In genomic region chr17:66468241-66469087, GRCh38 we compare ENCODE assay signal across 1 cellular context.
A peak's percentile ranks its signal among the peaks of the same experiment; 100 is the strongest.
TF ChIP-seq lines count a peak whose summit lies in the region.

No MANE protein-coding gene starts in this region.

TF ChIP-seq in K562, 482 proteins besides CTCF, POLR2A, EP300 and RAD21 (continued from another document and continues in another):
- TF ChIP-seq, protein P1, sequence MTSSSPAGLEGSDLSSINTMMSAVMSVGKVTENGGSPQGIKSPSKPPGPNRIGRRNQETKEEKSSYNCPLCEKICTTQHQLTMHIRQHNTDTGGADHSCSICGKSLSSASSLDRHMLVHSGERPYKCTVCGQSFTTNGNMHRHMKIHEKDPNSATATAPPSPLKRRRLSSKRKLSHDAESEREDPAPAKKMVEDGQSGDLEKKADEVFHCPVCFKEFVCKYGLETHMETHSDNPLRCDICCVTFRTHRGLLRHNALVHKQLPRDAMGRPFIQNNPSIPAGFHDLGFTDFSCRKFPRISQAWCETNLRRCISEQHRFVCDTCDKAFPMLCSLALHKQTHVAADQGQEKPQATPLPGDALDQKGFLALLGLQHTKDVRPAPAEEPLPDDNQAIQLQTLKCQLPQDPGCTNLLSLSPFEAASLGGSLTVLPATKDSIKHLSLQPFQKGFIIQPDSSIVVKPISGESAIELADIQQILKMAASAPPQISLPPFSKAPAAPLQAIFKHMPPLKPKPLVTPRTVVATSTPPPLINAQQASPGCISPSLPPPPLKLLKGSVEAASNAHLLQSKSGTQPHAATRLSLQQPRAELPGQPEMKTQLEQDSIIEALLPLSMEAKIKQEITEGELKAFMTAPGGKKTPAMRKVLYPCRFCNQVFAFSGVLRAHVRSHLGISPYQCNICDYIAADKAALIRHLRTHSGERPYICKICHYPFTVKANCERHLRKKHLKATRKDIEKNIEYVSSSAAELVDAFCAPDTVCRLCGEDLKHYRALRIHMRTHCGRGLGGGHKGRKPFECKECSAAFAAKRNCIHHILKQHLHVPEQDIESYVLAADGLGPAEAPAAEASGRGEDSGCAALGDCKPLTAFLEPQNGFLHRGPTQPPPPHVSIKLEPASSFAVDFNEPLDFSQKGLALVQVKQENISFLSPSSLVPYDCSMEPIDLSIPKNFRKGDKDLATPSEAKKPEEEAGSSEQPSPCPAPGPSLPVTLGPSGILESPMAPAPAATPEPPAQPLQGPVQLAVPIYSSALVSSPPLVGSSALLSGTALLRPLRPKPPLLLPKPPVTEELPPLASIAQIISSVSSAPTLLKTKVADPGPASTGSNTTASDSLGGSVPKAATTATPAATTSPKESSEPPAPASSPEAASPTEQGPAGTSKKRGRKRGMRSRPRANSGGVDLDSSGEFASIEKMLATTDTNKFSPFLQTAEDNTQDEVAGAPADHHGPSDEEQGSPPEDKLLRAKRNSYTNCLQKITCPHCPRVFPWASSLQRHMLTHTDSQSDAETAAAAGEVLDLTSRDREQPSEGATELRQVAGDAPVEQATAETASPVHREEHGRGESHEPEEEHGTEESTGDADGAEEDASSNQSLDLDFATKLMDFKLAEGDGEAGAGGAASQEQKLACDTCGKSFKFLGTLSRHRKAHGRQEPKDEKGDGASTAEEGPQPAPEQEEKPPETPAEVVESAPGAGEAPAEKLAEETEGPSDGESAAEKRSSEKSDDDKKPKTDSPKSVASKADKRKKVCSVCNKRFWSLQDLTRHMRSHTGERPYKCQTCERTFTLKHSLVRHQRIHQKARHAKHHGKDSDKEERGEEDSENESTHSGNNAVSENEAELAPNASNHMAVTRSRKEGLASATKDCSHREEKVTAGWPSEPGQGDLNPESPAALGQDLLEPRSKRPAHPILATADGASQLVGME (CRISPR knock-in tag; IDR thresholded peaks at IDR 0.05) = no peak
- TF ChIP-seq RBFOX2 (IDR thresholded peaks at IDR 0.05; ENCODE audit: low read depth, low read length) (no peak), ZNF384 (IDR thresholded peaks at IDR 0.05; ENCODE audit: low read depth, low read length) (peak; percentile 98), CREM (IDR thresholded peaks at IDR 0.05; ENCODE audit: low read depth) (peak; percentile 52), ZNF324 (CRISPR knock-in tag; IDR thresholded peaks at IDR 0.05) (no peak), SOX6 (IDR thresholded peaks at IDR 0.05) (peak; percentile 70), TEAD1 (CRISPR knock-in tag; IDR thresholded peaks at IDR 0.05) (no peak), CTBP1 (IDR thresholded peaks at IDR 0.05; ENCODE audit: borderline replicate concordance) (no peak), KHSRP (IDR thresholded peaks at IDR 0.05) (no peak), KLF10 (CRISPR knock-in tag; IDR thresholded peaks at IDR 0.05) (no peak), HNRNPL (IDR thresholded peaks at IDR 0.05; ENCODE audit: low read depth, low read length) (no peak), HCFC1 (IDR thresholded peaks at IDR 0.05; ENCODE audit: low read depth, low read length) (no peak), OTX1 (CRISPR knock-in tag; IDR thresholded peaks at IDR 0.05) (no peak), ZFPM2 (CRISPR knock-in tag; IDR thresholded peaks at IDR 0.05) (no peak), NCOA6 (IDR thresholded peaks at IDR 0.05) (no peak), MTF1 (CRISPR knock-in tag; IDR thresholded peaks at IDR 0.05; ENCODE audit: borderline replicate concordance) (no peak), CBX5 (IDR thresholded peaks at IDR 0.05; ENCODE audit: borderline replicate concordance, low read depth) (no peak), ZZZ3 (IDR thresholded peaks at IDR 0.05) (no peak), JUND (IDR thresholded peaks at IDR 0.05; ENCODE audit: borderline replicate concordance, low read depth, low read length) (peak; percentile 64; the same call in 1 of the 2 replicates), JUND (tag; IDR thresholded peaks at IDR 0.05; ENCODE audit: borderline replicate concordance, low read depth, low read length) (no peak), ZNF780A (CRISPR knock-in tag; IDR thresholded peaks at IDR 0.05) (no peak), ZNF24 (IDR thresholded peaks at IDR 0.05) (no peak), ARHGAP35 (IDR thresholded peaks at IDR 0.05; ENCODE audit: partially characterized antibody) (no peak), ZNF3 (CRISPR knock-in tag; IDR thresholded peaks at IDR 0.05) (no peak), POLR2B (IDR thresholded peaks at IDR 0.05; ENCODE audit: low read depth, partially characterized antibody) (no peak), HLTF (IDR thresholded peaks at IDR 0.05) (no peak), NRF1 (conservative IDR thresholded peaks at IDR 0.05 in 1 of 2, IDR thresholded peaks at IDR 0.05 in 1 of 2) (0 out of 4 replicates have a peak, but pooled peaks have one; percentile 19), TGIF2 (CRISPR knock-in tag; IDR thresholded peaks at IDR 0.05) (no peak), ZNF239 (CRISPR knock-in tag; IDR thresholded peaks at IDR 0.05) (no peak), ZNF316 (IDR thresholded peaks at IDR 0.05) (no peak), CEBPG (CRISPR knock-in tag; IDR thresholded peaks at IDR 0.05) (no peak), CEBPG (tag; conservative IDR thresholded peaks at IDR 0.05 in 1 of 2, IDR thresholded peaks at IDR 0.05 in 1 of 2) (peak in 1 of 2 experiments; percentile 64; a peak in 2 of 4 replicates), ZNF408 (CRISPR knock-in tag; IDR thresholded peaks at IDR 0.05; ENCODE audit: low read depth) (no peak), VEZF1 (CRISPR knock-in tag; IDR thresholded peaks at IDR 0.05) (peak; percentile 46), DMBX1 (CRISPR knock-in tag; IDR thresholded peaks at IDR 0.05; ENCODE audit: borderline replicate concordance) (no peak), ZNF146 (CRISPR knock-in tag; IDR thresholded peaks at IDR 0.05; ENCODE audit: unreplicated experiment) (no peak), ZNF217 (CRISPR knock-in tag; IDR thresholded peaks at IDR 0.05) (no peak), ZNF263 (CRISPR knock-in tag; IDR thresholded peaks at IDR 0.05; ENCODE audit: borderline replicate concordance) (no peak; the same call in 1 of the 2 replicates), ESRRA (IDR thresholded peaks at IDR 0.05; ENCODE audit: borderline replicate concordance, low read depth) (no peak), MEF2D (tag; conservative IDR thresholded peaks at IDR 0.05; ENCODE audit: low read depth) (peak; percentile 40; the same call in 1 of the 2 replicates), EHMT2 (IDR thresholded peaks at IDR 0.05) (no peak), FOSL1 (tag; conservative IDR thresholded peaks at IDR 0.05) (no peak; the same call in 1 of the 2 replicates), ZNF586 (CRISPR knock-in tag; conservative IDR thresholded peaks at IDR 0.05) (no peak), CREB3 (tag; conservative IDR thresholded peaks at IDR 0.05; ENCODE audit: low read depth) (no peak)
- TF ChIP-seq, protein P2, sequence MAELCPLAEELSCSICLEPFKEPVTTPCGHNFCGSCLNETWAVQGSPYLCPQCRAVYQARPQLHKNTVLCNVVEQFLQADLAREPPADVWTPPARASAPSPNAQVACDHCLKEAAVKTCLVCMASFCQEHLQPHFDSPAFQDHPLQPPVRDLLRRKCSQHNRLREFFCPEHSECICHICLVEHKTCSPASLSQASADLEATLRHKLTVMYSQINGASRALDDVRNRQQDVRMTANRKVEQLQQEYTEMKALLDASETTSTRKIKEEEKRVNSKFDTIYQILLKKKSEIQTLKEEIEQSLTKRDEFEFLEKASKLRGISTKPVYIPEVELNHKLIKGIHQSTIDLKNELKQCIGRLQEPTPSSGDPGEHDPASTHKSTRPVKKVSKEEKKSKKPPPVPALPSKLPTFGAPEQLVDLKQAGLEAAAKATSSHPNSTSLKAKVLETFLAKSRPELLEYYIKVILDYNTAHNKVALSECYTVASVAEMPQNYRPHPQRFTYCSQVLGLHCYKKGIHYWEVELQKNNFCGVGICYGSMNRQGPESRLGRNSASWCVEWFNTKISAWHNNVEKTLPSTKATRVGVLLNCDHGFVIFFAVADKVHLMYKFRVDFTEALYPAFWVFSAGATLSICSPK (IDR thresholded peaks at IDR 0.05; ENCODE audit: borderline replicate concordance) = no peak
- TF ChIP-seq, protein P3, sequence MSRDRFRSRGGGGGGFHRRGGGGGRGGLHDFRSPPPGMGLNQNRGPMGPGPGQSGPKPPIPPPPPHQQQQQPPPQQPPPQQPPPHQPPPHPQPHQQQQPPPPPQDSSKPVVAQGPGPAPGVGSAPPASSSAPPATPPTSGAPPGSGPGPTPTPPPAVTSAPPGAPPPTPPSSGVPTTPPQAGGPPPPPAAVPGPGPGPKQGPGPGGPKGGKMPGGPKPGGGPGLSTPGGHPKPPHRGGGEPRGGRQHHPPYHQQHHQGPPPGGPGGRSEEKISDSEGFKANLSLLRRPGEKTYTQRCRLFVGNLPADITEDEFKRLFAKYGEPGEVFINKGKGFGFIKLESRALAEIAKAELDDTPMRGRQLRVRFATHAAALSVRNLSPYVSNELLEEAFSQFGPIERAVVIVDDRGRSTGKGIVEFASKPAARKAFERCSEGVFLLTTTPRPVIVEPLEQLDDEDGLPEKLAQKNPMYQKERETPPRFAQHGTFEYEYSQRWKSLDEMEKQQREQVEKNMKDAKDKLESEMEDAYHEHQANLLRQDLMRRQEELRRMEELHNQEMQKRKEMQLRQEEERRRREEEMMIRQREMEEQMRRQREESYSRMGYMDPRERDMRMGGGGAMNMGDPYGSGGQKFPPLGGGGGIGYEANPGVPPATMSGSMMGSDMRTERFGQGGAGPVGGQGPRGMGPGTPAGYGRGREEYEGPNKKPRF (IDR thresholded peaks at IDR 0.05; ENCODE audit: low read depth, low read length) = no peak
- TF ChIP-seq, protein P4, sequence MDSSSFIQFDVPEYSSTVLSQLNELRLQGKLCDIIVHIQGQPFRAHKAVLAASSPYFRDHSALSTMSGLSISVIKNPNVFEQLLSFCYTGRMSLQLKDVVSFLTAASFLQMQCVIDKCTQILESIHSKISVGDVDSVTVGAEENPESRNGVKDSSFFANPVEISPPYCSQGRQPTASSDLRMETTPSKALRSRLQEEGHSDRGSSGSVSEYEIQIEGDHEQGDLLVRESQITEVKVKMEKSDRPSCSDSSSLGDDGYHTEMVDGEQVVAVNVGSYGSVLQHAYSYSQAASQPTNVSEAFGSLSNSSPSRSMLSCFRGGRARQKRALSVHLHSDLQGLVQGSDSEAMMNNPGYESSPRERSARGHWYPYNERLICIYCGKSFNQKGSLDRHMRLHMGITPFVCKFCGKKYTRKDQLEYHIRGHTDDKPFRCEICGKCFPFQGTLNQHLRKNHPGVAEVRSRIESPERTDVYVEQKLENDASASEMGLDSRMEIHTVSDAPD (CRISPR knock-in tag; IDR thresholded peaks at IDR 0.05) = no peak
